Comparison of ENCODE assay signal across 8 cellular contexts in the genomic region with DNA sequence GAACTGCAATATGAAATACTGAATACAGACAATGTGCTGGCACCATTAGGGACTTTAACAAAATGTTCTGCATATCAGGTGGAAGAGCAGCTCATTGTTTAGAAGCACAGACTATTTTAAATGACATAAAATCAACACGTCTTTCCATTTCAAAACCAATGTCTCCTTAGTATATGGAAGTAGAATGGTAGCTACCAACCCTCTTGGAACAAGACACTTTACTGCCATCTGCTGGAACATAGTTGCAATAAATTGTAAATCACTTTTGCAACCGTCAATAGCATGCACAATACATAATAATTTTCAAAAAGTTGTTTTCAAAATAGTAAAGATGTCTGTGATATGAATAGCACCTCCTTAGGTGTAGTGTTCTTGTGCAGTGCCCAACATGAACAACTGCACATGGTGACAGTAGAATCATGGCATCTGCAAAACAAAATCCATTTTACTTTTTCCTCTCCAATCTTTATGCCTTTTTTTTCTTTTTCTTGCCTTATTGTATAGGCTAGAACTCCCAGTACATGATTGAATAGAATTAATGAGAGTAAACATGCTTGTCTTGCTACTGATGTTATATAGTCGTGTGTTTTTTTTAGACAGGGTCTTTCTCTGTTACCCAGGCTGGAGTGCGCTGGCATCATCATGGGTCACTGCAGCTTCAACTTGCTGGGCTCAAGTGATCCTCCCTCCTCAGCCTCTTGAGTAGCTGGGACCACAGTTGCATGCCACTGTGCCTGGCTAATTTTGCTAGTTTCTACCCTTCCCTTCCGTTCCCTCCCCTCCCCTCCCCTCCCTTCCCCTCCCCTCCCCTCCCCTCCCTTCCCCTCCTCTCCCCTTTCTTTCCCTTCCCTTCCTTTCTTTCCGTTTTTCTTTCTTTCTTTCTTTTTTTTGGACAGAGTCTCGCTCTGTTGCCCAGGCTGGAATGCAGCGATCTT. TPM values are rescaled to one million over a fixed set of nuclear protein-coding genes. Genes with fewer than 3 reads are reported as not detected.
A peak's percentile ranks its signal among the peaks of the same experiment; 100 is the strongest.
DNase-seq lines count a peak whose midpoint lies in the region; ATAC-seq and TF ChIP-seq lines count a peak whose summit lies in the region.

No MANE protein-coding gene starts in this region.

- no peak overlapping the region for H3K27ac ChIP-seq in MM.1S (ENCODE audit: low read length)
- no peak overlapping the region for H3K27ac ChIP-seq in osteoblast (ENCODE audit: low read depth, low read length)

- H3K79me2 ChIP-seq in MM.1S (ENCODE audit: low read length): no peaks in the 10 kb centered on the region
- H3K79me2 ChIP-seq in osteoblast (ENCODE audit: insufficient read depth, low read length): no peaks in the 10 kb centered on the region

- no peak overlapping the region for H3K4me2 ChIP-seq in MM.1S (ENCODE audit: low read depth, low read length)
- no peak overlapping the region for H3K4me2 ChIP-seq in osteoblast (ENCODE audit: insufficient read depth, low read length)

- H3K4me3 ChIP-seq in MM.1S (ENCODE audit: low read length) (no peak overlapping the region), osteoblast (ENCODE audit: insufficient read depth, low read length) (no peak overlapping the region)

- no peaks in the 10 kb centered on the region for H3K36me3 ChIP-seq in MM.1S (replicated peaks; ENCODE audit: insufficient read depth, low read length)
- H3K36me3 ChIP-seq in osteoblast (ENCODE audit: insufficient read depth, low read length): no peaks in the 10 kb centered on the region

- no peak overlapping the region for H3K9ac ChIP-seq in MM.1S (ENCODE audit: low read length)

- no peaks in the 10 kb centered on the region for H4K20me1 ChIP-seq in MM.1S (ENCODE audit: insufficient read depth, low read length)
- H4K20me1 ChIP-seq in osteoblast (ENCODE audit: insufficient read depth, low read length): no peaks in the 10 kb centered on the region

- H3F3A ChIP-seq in MM.1S (ENCODE audit: insufficient read depth, low read length): no peaks in the 10 kb centered on the region

- H2AFZ ChIP-seq in MM.1S (ENCODE audit: low read length) (no peak overlapping the region), osteoblast (ENCODE audit: low read length) (no peak overlapping the region)

- H3K9me3 ChIP-seq in MM.1S (replicated peaks; ENCODE audit: insufficient read depth, low read length): no peaks in the 10 kb centered on the region
- H3K9me3 ChIP-seq in osteoblast (ENCODE audit: low read depth, low read length): no peaks in the 10 kb centered on the region

- no peak for TF ChIP-seq POLR2A in erythroblast (IDR thresholded peaks at IDR 0.05; ENCODE audit: low read length)

- H3K4me1 ChIP-seq in MM.1S (ENCODE audit: low read length) (no peaks in the 10 kb centered on the region), osteoblast (ENCODE audit: insufficient read depth, low read length) (no peaks in the 10 kb centered on the region)

- peak; percentile 72 for TF ChIP-seq CTCF in MM.1S (IDR thresholded peaks at IDR 0.05; ENCODE audit: low read length)
- TF ChIP-seq CTCF in osteoblast (IDR thresholded peaks at IDR 0.05; ENCODE audit: extremely low read depth, low read depth, low read length): peak; percentile 58

- no peak for ATAC-seq in GM18498 (IDR thresholded peaks at IDR 0.05; ENCODE audit: unreplicated experiment)

- no peaks in the 10 kb centered on the region; the same call in 1 of the 2 replicates for H3K27me3 ChIP-seq in MM.1S (replicated peaks; ENCODE audit: insufficient read depth, low read length)
- peaks cover 17% of the 10 kb centered on the region for H3K27me3 ChIP-seq in osteoblast (ENCODE audit: insufficient read depth, low read length)

- peak; percentile 39 to 76 for DNase-seq in NOMO-1 (lab: John Stamatoyannopoulos, UW; ENCODE audit: unreplicated experiment in 2 of 2)
- no peak for DNase-seq in NOMO-1 treated with dmso at 0.1 percent for 144 hours (lab: John Stamatoyannopoulos, UW; ENCODE audit: unreplicated experiment)
- DNase-seq in MM.1S: peak; percentile 75
- DNase-seq in SK-N-DZ (ENCODE audit: low spot score): peak; percentile 21
- DNase-seq in erythroblast (lab: John Stamatoyannopoulos, UW): peak; percentile 62 to 74
- no peak for DNase-seq in osteoblast (ENCODE audit: insufficient read length, low spot score, missing footprints)
- DNase-seq in activated effector memory CD4-positive, alpha-beta T cell treated with anti-CD3 and anti-CD28 coated beads, Interleukin-2, amount 50 U/mL, for 16 hours: no peak

- H3K9me2 ChIP-seq in MM.1S (replicated peaks; ENCODE audit: insufficient read depth, low read length): no peaks in the 10 kb centered on the region

RNA-seq across cellular contexts. Expression of a gene that starts 7.8 kb away (rescaled TPM):
- 0.80 and 1.9 TPM in 2 replicates for polyA plus RNA-seq in SK-N-DZ (2014; cell fraction: cytosol; rRNA removed)
- 0.73 TPM in 1 of 2 replicates, not detected in the other for polyA plus RNA-seq in SK-N-DZ (2014; cell fraction: nucleus; rRNA removed)
- total RNA-seq in osteoblast: 0.29 and 0.72 TPM in 2 replicates

RNA-seq across cellular contexts. Expression of a gene that starts 17.1 kb away (rescaled TPM):
- polyA plus RNA-seq in SK-N-DZ (2014; cell fraction: cytosol; rRNA removed): 5.8 and 9.5 TPM in 2 replicates
- polyA plus RNA-seq in SK-N-DZ (2014; cell fraction: nucleus; rRNA removed): 8.6 and 15.1 TPM in 2 replicates
- total RNA-seq in osteoblast: 13.4 and 15.6 TPM in 2 replicates

RNA-seq across cellular contexts. Expression of a gene that starts 29.3 kb away (rescaled TPM):
- polyA plus RNA-seq in SK-N-DZ (2014; cell fraction: cytosol; rRNA removed): 0.16 and 0.52 TPM in 2 replicates
- polyA plus RNA-seq in SK-N-DZ (2014; cell fraction: nucleus; rRNA removed): 1.5 and 2.2 TPM in 2 replicates
- total RNA-seq in osteoblast: 6.5 and 7.2 TPM in 2 replicates

RNA-seq across cellular contexts. Expression of a gene that starts 55.3 kb away (rescaled TPM):
- 27.2 and 29.4 TPM in 2 replicates for polyA plus RNA-seq in SK-N-DZ (2014; cell fraction: cytosol; rRNA removed)
- polyA plus RNA-seq in SK-N-DZ (2014; cell fraction: nucleus; rRNA removed): 111 and 119 TPM in 2 replicates
- total RNA-seq in osteoblast: 14.5 and 17.4 TPM in 2 replicates

Comparison
In these comparisons a context has a peak if more than half of its experiments do, and no peak if none do; other contexts are left out.
1. DNase-seq: peak in NOMO-1 (2 of 2), MM.1S (single experiment), SK-N-DZ (single experiment) and erythroblast (2 of 2); none in NOMO-1 treated with dmso at 0.1 percent for 144 hours (single experiment), osteoblast (single experiment) and activated effector memory CD4-positive, alpha-beta T cell treated with anti-CD3 and anti-CD28 coated beads, Interleukin-2, amount 50 U/mL, for 16 hours (single experiment).